34 cellular contexts compared by ENCODE assay signal in genomic region chr10:48484911-48485310, GRCh38.
"Had no signal": no experiment of that assay in that cellular context is flagged by ENCODE, and none has a peak within 500 bp of the region (broad histone marks: within the 10 kb centered on the region; RNA-seq: fewer than 3 reads in every experiment).

No MANE protein-coding gene starts in this region.

- DNase-seq: activated CD4-positive, alpha-beta memory T cell treated with anti-CD3 and anti-CD28 coated beads for 36 hours; activated CD4-positive, alpha-beta T cell treated with anti-CD3 and anti-CD28 coated beads for 36 hours; activated CD4-positive, alpha-beta T cell treated with anti-CD3 and anti-CD28 coated beads, Interleukin-2, amount 10 ng/mL, durations not matched to agents 24 days and 14 days; activated CD4-positive, CD25-positive, alpha-beta regulatory T cell; activated CD4-positive, CD25-positive, alpha-beta regulatory T cell treated with anti-CD3 and anti-CD28 coated beads, Interleukin-2, amount 50 U/mL, for 72 hours; activated CD8-positive, alpha-beta memory T cell treated with anti-CD3 and anti-CD28 coated beads, Interleukin-2, amount 10 ng/mL, durations not matched to agents 7 days and 5 days; activated CD8-positive, alpha-beta memory T cell treated with anti-CD3 and anti-CD28 coated beads, Interleukin-2, amount 50 U/mL, for 4 hours; activated CD8-positive, alpha-beta T cell treated with anti-CD3 and anti-CD28 coated beads, Interleukin-2, amount 10 ng/mL, durations not matched to agents 7 days and 5 days; activated gamma-delta T cell; activated naive CD4-positive, alpha-beta T cell; activated naive CD4-positive, alpha-beta T cell treated with anti-CD3 and anti-CD28 coated beads, Interleukin-2, amount 10 ng/mL, durations not matched to agents 7 days and 5 days; activated naive CD8-positive, alpha-beta T cell treated with anti-CD3 and anti-CD28 coated beads, Interleukin-2, amount 10 ng/mL, durations not matched to agents 7 days and 5 days; activated T-cell treated with anti-CD3 and anti-CD28 coated beads, Interleukin-2, amount 50 U/mL, for 1 hour; activated T-cell treated with anti-CD3 and anti-CD28 coated beads, Interleukin-2, amount 50 U/mL, for 48 hours; amniotic stem cell; anterior cingulate cortex; brain microvascular endothelial cell; dorsolateral prefrontal cortex; effector memory CD8-positive, alpha-beta T cell; erythroblast; foreskin keratinocyte; gastrocnemius medialis; glutamatergic neuron; heart left ventricle; T-helper 2 cell had no signal

- H3K27ac ChIP-seq: brain microvascular endothelial cell, coronary artery, dorsolateral prefrontal cortex, esophagus muscularis mucosa, foreskin keratinocyte, gastrocnemius medialis, heart left ventricle had no signal

- H3K9me3 Mint-ChIP-seq: activated CD4-positive, alpha-beta memory T cell treated with anti-CD3 and anti-CD28 coated beads for 36 hours; activated CD4-positive, alpha-beta T cell treated with anti-CD3 and anti-CD28 coated beads, Interleukin-2, amount 10 ng/mL, durations not matched to agents 24 days and 14 days; activated naive CD4-positive, alpha-beta T cell treated with anti-CD3 and anti-CD28 coated beads, Interleukin-2, amount 10 ng/mL, durations not matched to agents 7 days and 5 days; activated naive CD4-positive, alpha-beta T cell treated with anti-CD3 and anti-CD28 coated beads, Interleukin-2, amount 50 U/mL, for 72 hours; activated naive CD8-positive, alpha-beta T cell treated with anti-CD3 and anti-CD28 coated beads, Interleukin-2, amount 10 ng/mL, durations not matched to agents 7 days and 5 days; activated T-helper 1 cell treated with anti-CD3 and anti-CD28 coated beads, Interleukin-12 subunit alpha, Interleukin-12 subunit beta, Interleukin-2, Interleukin-4 antibody, amounts not matched to agents 30 ng/mL and 10 ng/mL and 1 ng/mL, durations not matched to agents 14 hours and 24 hours and 36 hours; activated T-helper 2 cell treated with anti-CD3 and anti-CD28 coated beads, Interferon-gamma antibody, Interleukin-2, Interleukin-4, amounts not matched to agents 10 μg/mL and 5 μg/mL and 100 μg/mL, durations not matched to agents 14 hours and 24 hours and 36 hours; central memory CD8-positive, alpha-beta T cell; dendritic cell treated with granulocyte-macrophage colony-stimulating factor and Interleukin-4, amounts not matched to agents 40 ng/mL and 50 ng/mL, for 4 days; effector memory CD8-positive, alpha-beta T cell had no signal

- H3K36me3 Mint-ChIP-seq: activated CD4-positive, alpha-beta memory T cell treated with anti-CD3 and anti-CD28 coated beads for 36 hours; activated CD8-positive, alpha-beta memory T cell treated with anti-CD3 and anti-CD28 coated beads, Interleukin-2, amount 10 ng/mL, durations not matched to agents 7 days and 5 days; activated naive CD4-positive, alpha-beta T cell treated with anti-CD3 and anti-CD28 coated beads, Interleukin-2, amount 10 ng/mL, durations not matched to agents 7 days and 5 days; activated naive CD4-positive, alpha-beta T cell treated with anti-CD3 and anti-CD28 coated beads, Interleukin-2, amount 50 U/mL, for 72 hours; activated naive CD8-positive, alpha-beta T cell treated with anti-CD3 and anti-CD28 coated beads, Interleukin-2, amount 10 ng/mL, durations not matched to agents 7 days and 5 days had no signal

- H3K9me3 ChIP-seq: gastrocnemius medialis had no signal

- FAIRE-seq: astrocyte, bronchial epithelial cell had no signal

- H3K4me1 ChIP-seq: esophagus muscularis mucosa, foreskin keratinocyte, gastrocnemius medialis had no signal

- H3K27me3 ChIP-seq: brain microvascular endothelial cell, dorsolateral prefrontal cortex, esophagus muscularis mucosa, gastrocnemius medialis, heart left ventricle had no signal

- H3K4me3 Mint-ChIP-seq: activated CD4-positive, alpha-beta memory T cell treated with anti-CD3 and anti-CD28 coated beads for 36 hours; activated CD4-positive, alpha-beta T cell treated with anti-CD3 and anti-CD28 coated beads for 36 hours; activated CD4-positive, alpha-beta T cell treated with anti-CD3 and anti-CD28 coated beads, Interleukin-2, amount 10 ng/mL, durations not matched to agents 24 days and 14 days; activated CD8-positive, alpha-beta memory T cell treated with anti-CD3 and anti-CD28 coated beads, Interleukin-2, amount 10 ng/mL, durations not matched to agents 7 days and 5 days; activated CD8-positive, alpha-beta T cell treated with anti-CD3 and anti-CD28 coated beads, Interleukin-2, amount 10 ng/mL, durations not matched to agents 7 days and 5 days; activated naive CD4-positive, alpha-beta T cell treated with anti-CD3 and anti-CD28 coated beads, Interleukin-2, amount 10 ng/mL, durations not matched to agents 7 days and 5 days; activated naive CD8-positive, alpha-beta T cell treated with anti-CD3 and anti-CD28 coated beads, Interleukin-2, amount 10 ng/mL, durations not matched to agents 7 days and 5 days; activated T-helper 1 cell treated with anti-CD3 and anti-CD28 coated beads, Interleukin-12 subunit alpha, Interleukin-12 subunit beta, Interleukin-2, Interleukin-4 antibody, amounts not matched to agents 30 ng/mL and 10 ng/mL and 1 ng/mL, durations not matched to agents 14 hours and 24 hours and 36 hours; central memory CD8-positive, alpha-beta T cell; dendritic cell treated with granulocyte-macrophage colony-stimulating factor and Interleukin-4, amounts not matched to agents 40 ng/mL and 50 ng/mL, for 4 days; effector memory CD8-positive, alpha-beta T cell had no signal

- H3K27ac Mint-ChIP-seq: activated CD4-positive, alpha-beta memory T cell treated with anti-CD3 and anti-CD28 coated beads for 36 hours; activated CD4-positive, alpha-beta T cell treated with anti-CD3 and anti-CD28 coated beads for 36 hours; activated CD4-positive, alpha-beta T cell treated with anti-CD3 and anti-CD28 coated beads, Interleukin-2, amount 10 ng/mL, durations not matched to agents 24 days and 14 days; activated CD8-positive, alpha-beta memory T cell treated with anti-CD3 and anti-CD28 coated beads, Interleukin-2, amount 10 ng/mL, durations not matched to agents 7 days and 5 days; activated CD8-positive, alpha-beta T cell treated with anti-CD3 and anti-CD28 coated beads, Interleukin-2, amount 10 ng/mL, durations not matched to agents 7 days and 5 days; activated naive CD4-positive, alpha-beta T cell treated with anti-CD3 and anti-CD28 coated beads, Interleukin-2, amount 10 ng/mL, durations not matched to agents 7 days and 5 days; activated naive CD4-positive, alpha-beta T cell treated with anti-CD3 and anti-CD28 coated beads, Interleukin-2, amount 50 U/mL, for 72 hours; activated naive CD8-positive, alpha-beta T cell treated with anti-CD3 and anti-CD28 coated beads, Interleukin-2, amount 10 ng/mL, durations not matched to agents 7 days and 5 days; activated T-helper 1 cell treated with anti-CD3 and anti-CD28 coated beads, Interleukin-12 subunit alpha, Interleukin-12 subunit beta, Interleukin-2, Interleukin-4 antibody, amounts not matched to agents 30 ng/mL and 10 ng/mL and 1 ng/mL, durations not matched to agents 14 hours and 24 hours and 36 hours; activated T-helper 2 cell treated with anti-CD3 and anti-CD28 coated beads, Interferon-gamma antibody, Interleukin-2, Interleukin-4, amounts not matched to agents 10 μg/mL and 5 μg/mL and 100 μg/mL, durations not matched to agents 14 hours and 24 hours and 36 hours; dendritic cell treated with granulocyte-macrophage colony-stimulating factor and Interleukin-4, amounts not matched to agents 40 ng/mL and 50 ng/mL, for 4 days; effector memory CD8-positive, alpha-beta T cell had no signal

- H3K27me3 Mint-ChIP-seq: activated CD4-positive, alpha-beta T cell treated with anti-CD3 and anti-CD28 coated beads for 36 hours had no signal

- ATAC-seq: activated CD4-positive, alpha-beta T cell treated with anti-CD3 and anti-CD28 coated beads for 36 hours; activated CD8-positive, alpha-beta memory T cell treated with anti-CD3 and anti-CD28 coated beads, Interleukin-2, amount 10 ng/mL, durations not matched to agents 7 days and 5 days; activated CD8-positive, alpha-beta T cell treated with anti-CD3 and anti-CD28 coated beads, Interleukin-2, amount 10 ng/mL, durations not matched to agents 7 days and 5 days; activated naive CD4-positive, alpha-beta T cell treated with anti-CD3 and anti-CD28 coated beads, Interleukin-2, amount 50 U/mL, for 72 hours; effector memory CD8-positive, alpha-beta T cell; foreskin keratinocyte; gastrocnemius medialis; heart left ventricle had no signal

- H3K36me3 ChIP-seq: brain microvascular endothelial cell, esophagus muscularis mucosa, gastrocnemius medialis, heart left ventricle had no signal

- H3K4me1 Mint-ChIP-seq: activated CD4-positive, alpha-beta T cell treated with anti-CD3 and anti-CD28 coated beads for 36 hours; activated CD4-positive, alpha-beta T cell treated with anti-CD3 and anti-CD28 coated beads, Interleukin-2, amount 10 ng/mL, durations not matched to agents 24 days and 14 days; activated CD8-positive, alpha-beta memory T cell treated with anti-CD3 and anti-CD28 coated beads, Interleukin-2, amount 10 ng/mL, durations not matched to agents 7 days and 5 days; activated naive CD4-positive, alpha-beta T cell treated with anti-CD3 and anti-CD28 coated beads, Interleukin-2, amount 10 ng/mL, durations not matched to agents 7 days and 5 days; activated naive CD8-positive, alpha-beta T cell treated with anti-CD3 and anti-CD28 coated beads, Interleukin-2, amount 10 ng/mL, durations not matched to agents 7 days and 5 days; central memory CD8-positive, alpha-beta T cell had no signal

- H3K4me3 ChIP-seq: coronary artery, dorsolateral prefrontal cortex, esophagus muscularis mucosa, gastrocnemius medialis, heart left ventricle had no signal
